ENCODE assay signal across 29 cellular contexts in the genomic region with DNA sequence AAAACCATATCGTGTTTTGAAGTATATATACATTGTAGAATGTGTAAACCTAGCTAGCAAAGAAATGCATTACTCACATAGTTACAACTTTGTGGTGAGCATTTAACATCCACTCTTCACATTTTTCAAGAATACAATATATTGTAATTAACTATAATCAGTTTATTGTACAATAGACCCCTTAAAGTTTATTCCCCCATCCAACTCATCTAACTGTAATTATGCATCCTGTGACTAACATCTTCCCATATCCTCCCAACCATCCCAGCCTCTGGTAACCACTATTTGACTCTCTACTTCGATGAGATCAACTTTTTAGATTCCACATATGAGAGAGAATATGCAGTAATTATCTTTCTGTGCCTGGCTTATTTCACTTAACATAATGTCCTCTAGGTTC.
DNase-seq lines count a peak whose midpoint lies in the region; ATAC-seq and TF ChIP-seq lines count a peak whose summit lies in the region.
"Had no signal": no experiment of that assay in that cellular context is flagged by ENCODE, and none has a peak within 500 bp of the region (broad histone marks: within the 10 kb centered on the region; RNA-seq: fewer than 3 reads in every experiment).

No MANE protein-coding gene starts in this region.

- no peaks in the 10 kb centered on the region for H3K27me3 ChIP-seq in RWPE2 (ENCODE audit: insufficient read depth, poor library complexity, severe bottlenecking)
- H3K27me3 ChIP-seq in mammary epithelial cell (ENCODE audit: insufficient read depth, low read length) = no peaks in the 10 kb centered on the region
- H3K27me3 ChIP-seq in gastroesophageal sphincter = no peaks in the 10 kb centered on the region
- H3K27me3 ChIP-seq: BLaER1 treated with 17β-estradiol and CSF1 and Interleukin-3, amounts not matched to agents 10 nM and 100 nM; esophagus muscularis mucosa; gastrocnemius medialis; neutrophil; sigmoid colon had no signal

- no TSS peak for BruUV-seq in mammary epithelial cell (replicated peaks; lab: Mats Ljungman, UMichigan)

- 20% methylated on average over 2 of the region's 2 CpGs for WGBS in mammary epithelial cell (ENCODE audit: low coverage, missing lambda C conversion rate)
- 73 to 83% methylated on average over 2 of the region's 2 CpGs for WGBS in gastroesophageal sphincter (ENCODE audit: low coverage in 1 of 2), 2 donors

- H3K9ac ChIP-seq in mammary epithelial cell (ENCODE audit: insufficient read depth, low read length) = no peak overlapping the region
- H3K9ac ChIP-seq: BLaER1 treated with 17β-estradiol and CSF1 and Interleukin-3, amounts not matched to agents 10 nM and 100 nM had no signal

- no peaks in the 10 kb centered on the region for H4K20me1 ChIP-seq in mammary epithelial cell (ENCODE audit: insufficient read depth, low read length)
- H4K20me1 ChIP-seq: BLaER1 treated with 17β-estradiol and CSF1 and Interleukin-3, amounts not matched to agents 10 nM and 100 nM had no signal

- no peak overlapping the region for H2AFZ ChIP-seq in mammary epithelial cell (ENCODE audit: low read depth, low read length)
- H2AFZ ChIP-seq: PC-9 had no signal

- TF ChIP-seq CTCF in RWPE2 (IDR thresholded peaks at IDR 0.05; ENCODE audit: poor library complexity, severe bottlenecking) = no peak
- TF ChIP-seq CTCF in mammary epithelial cell (conservative IDR thresholded peaks at IDR 0.05 in 1 of 2, IDR thresholded peaks at IDR 0.05 in 1 of 2; ENCODE audit: extremely low read depth in 1 of 2, insufficient read depth in 1 of 2, low read depth in 1 of 2, low read length in 2 of 2) = no peak
- no peak for TF ChIP-seq CTCF in gastroesophageal sphincter (IDR thresholded peaks at IDR 0.05)

- no peaks in the 10 kb centered on the region for H3K79me2 ChIP-seq in mammary epithelial cell (ENCODE audit: insufficient read depth, low read length)

- CTCF ChIA-PET in mammary epithelial cell (lab: Charles Lee; ENCODE audit: low non-redundant PET) = no interaction called here

- peak overlapping the region; percentile 72 for H3K4me2 ChIP-seq in mammary epithelial cell (ENCODE audit: insufficient read depth, low read depth, low read length)
- H3K4me2 ChIP-seq: BLaER1 treated with 17β-estradiol and CSF1 and Interleukin-3, amounts not matched to agents 10 nM and 100 nM; PC-9 had no signal

- H3K27ac ChIP-seq in RWPE2 (ENCODE audit: poor library complexity, severe bottlenecking) = peak overlapping the region; percentile 55
- peak overlapping the region; percentile 56 for H3K27ac ChIP-seq in mammary epithelial cell (ENCODE audit: insufficient read depth, low read depth, low read length)
- no peak overlapping the region for H3K27ac ChIP-seq in gastroesophageal sphincter
- H3K27ac ChIP-seq: BLaER1 treated with 17β-estradiol and CSF1 and Interleukin-3, amounts not matched to agents 10 nM and 100 nM; esophagus muscularis mucosa; gastrocnemius medialis; neutrophil; PC-9; prostate gland; sigmoid colon; VCaP had no signal

- dilution Hi-C loops in mammary epithelial cell (cut with HindIII; ENCODE audit: low sequenced_read_pairs) = no loop called here

- in situ Hi-C loops in mammary epithelial cell (cut with MboI; ENCODE audit: low sequenced_read_pairs in 2 of 2) = no loop called here

- no peaks in the 10 kb centered on the region for H3K36me3 ChIP-seq in RWPE2 (ENCODE audit: low read depth)
- no peaks in the 10 kb centered on the region for H3K36me3 ChIP-seq in mammary epithelial cell (ENCODE audit: insufficient read depth, low read length)
- no peaks in the 10 kb centered on the region for H3K36me3 ChIP-seq in gastroesophageal sphincter
- H3K36me3 ChIP-seq: esophagus muscularis mucosa, gastrocnemius medialis, neutrophil, prostate gland, sigmoid colon had no signal

- TF ChIP-seq EP300 in gastroesophageal sphincter (IDR thresholded peaks at IDR 0.05) = no peak

- no peak for TF ChIP-seq POLR2A in gastroesophageal sphincter (IDR thresholded peaks at IDR 0.05)

- peaks cover 27% of the 10 kb centered on the region for H3K4me1 ChIP-seq in RWPE2 (ENCODE audit: insufficient read depth, poor library complexity, severe bottlenecking)
- peaks cover 35% of the 10 kb centered on the region for H3K4me1 ChIP-seq in mammary epithelial cell (ENCODE audit: insufficient read depth, low read length)
- H3K4me1 ChIP-seq in gastroesophageal sphincter = no peaks in the 10 kb centered on the region
- H3K4me1 ChIP-seq: esophagus muscularis mucosa, gastrocnemius medialis, prostate gland, sigmoid colon had no signal

- DNase-seq in A172 (ENCODE audit: low spot score) (peak; percentile 13), EL (peak; percentile 11), RWPE2 (ENCODE audit: low spot score) (no peak), mammary epithelial cell (peak; percentile 69), posterior cingulate gyrus (no peak), MV-4-11 (lab: John Stamatoyannopoulos, UW) (no peak)
- DNase-seq: activated CD8-positive, alpha-beta memory T cell treated with anti-CD3 and anti-CD28 coated beads for 24 hours; aorta; central memory CD4-positive, alpha-beta T cell; DMS153; endodermal cell; gastrocnemius medialis; H9; NCI-H1436 treated with DMSO at 0.1 percent for 48 hours; NCI-H2081 treated with DMSO at 0.1 percent for 48 hours; NCI-H2227 treated with DMSO at 0.1 percent for 48 hours; NCI-H69; SHP77; sigmoid colon; stimulated activated CD4-positive, alpha-beta T cell treated with anti-CD3 and anti-CD28 coated beads, Interleukin-4, amount 100 ng/mL, for 1 hour; T-helper 9 cell had no signal

- intact Hi-C loops in mammary epithelial cell (cut with micrococcal nuclease) = no loop called here
- intact Hi-C loops in posterior cingulate gyrus (cut with DNase I) = no loop called here

- H3K9me3 ChIP-seq in RWPE2 (ENCODE audit: severe bottlenecking) (no peaks in the 10 kb centered on the region), mammary epithelial cell (replicated peaks; ENCODE audit: insufficient read depth, low read length) (no peaks in the 10 kb centered on the region), gastroesophageal sphincter (no peaks in the 10 kb centered on the region)
- H3K9me3 ChIP-seq: esophagus muscularis mucosa, gastrocnemius medialis, neutrophil, prostate gland, sigmoid colon had no signal

- no peak for ATAC-seq in RWPE2 (ENCODE audit: low read depth)
- ATAC-seq in HG02840 (IDR thresholded peaks at IDR 0.05; ENCODE audit: low FRiP score, unreplicated experiment) = no peak
- no peak for ATAC-seq in gastroesophageal sphincter
- ATAC-seq: gastrocnemius medialis had no signal

- H3K4me3 ChIP-seq in RWPE2 (ENCODE audit: severe bottlenecking) (no peak overlapping the region), mammary epithelial cell (replicated peaks in 1 of 3; ENCODE audit: insufficient read depth in 1 of 3, low read depth in 2 of 3, low read length in 3 of 3) (no peak overlapping the region), gastroesophageal sphincter (no peak overlapping the region)
- H3K4me3 ChIP-seq: BLaER1 treated with 17β-estradiol and CSF1 and Interleukin-3, amounts not matched to agents 10 nM and 100 nM; esophagus muscularis mucosa; gastrocnemius medialis; PC-9; prostate gland; sigmoid colon had no signal

Comparison
In these comparisons a context has a peak if more than half of its experiments do, and no peak if none do; other contexts are left out.
1. DNase-seq: peak in A172 (single experiment), EL (single experiment) and mammary epithelial cell (single experiment); none in RWPE2 (single experiment), posterior cingulate gyrus (0 of 10) and MV-4-11 (single experiment).
2. H3K27ac ChIP-seq: peak in RWPE2 (single experiment) and mammary epithelial cell (single experiment); none in gastroesophageal sphincter (0 of 4).